Comparison of ENCODE assay signal across 8 cellular contexts in the genomic region with DNA sequence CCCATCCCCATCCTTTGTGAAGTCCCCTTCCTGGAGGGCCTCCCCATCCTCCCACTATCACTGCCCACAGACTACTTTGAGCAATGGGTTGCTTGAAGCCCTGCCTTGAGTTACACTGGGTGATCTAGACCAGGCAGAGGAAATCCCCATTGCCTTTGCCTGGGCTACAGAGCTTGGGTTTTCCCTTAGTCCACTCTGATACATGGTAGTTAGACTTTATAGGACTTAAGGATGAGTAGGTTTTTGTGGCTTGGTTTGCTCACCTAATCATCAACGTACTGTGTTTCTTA. TPM values are rescaled to one million over a fixed set of nuclear protein-coding genes. Genes with fewer than 3 reads are reported as not detected.
DNase-seq lines count a peak whose midpoint lies in the region; ATAC-seq and TF ChIP-seq lines count a peak whose summit lies in the region.

No MANE protein-coding gene starts in this region.

- H3K4me3 Mint-ChIP-seq in activated B cell treated with CpG ODN at 0.5 μM for 24 hours, result peak overlapping the region; percentile 71

- H3K27ac Mint-ChIP-seq in activated B cell treated with CpG ODN at 0.5 μM for 24 hours, result peak overlapping the region; percentile 90

- POLR2A ChIA-PET in activated B cell treated with CpG ODN at 0.5 μM for 24 hours (lab: Charles Lee), result interaction anchor here (0.6 to 4.2 kb wide), 10 partner anchors 10 to 96 kb away, joined by 4 to 41 read pairs (median 7); partner anchors contain the start of gene TMEM131L

- CTCF ChIA-PET in activated B cell treated with CpG ODN at 0.5 μM for 24 hours (lab: Charles Lee), result interaction anchor here (1.1 to 2.4 kb wide), 6 partner anchors 13 to 121 kb away, joined by 3 to 8 read pairs (median 6); partner anchors contain the start of gene TMEM131L

- no peaks in the 10 kb centered on the region for H3K27me3 Mint-ChIP-seq in activated B cell treated with CpG ODN at 0.5 μM for 24 hours

- no peak overlapping the region for H3K4me3 ChIP-seq in gastrocnemius medialis

- no peaks in the 10 kb centered on the region for H3K9me3 ChIP-seq in gastrocnemius medialis

- H3K27ac ChIP-seq in gastrocnemius medialis, result peak overlapping the region in 3 of 4 donors; percentile 40 to 76 (median 63)

- peak; percentile 59 for ATAC-seq in GM18520 (IDR thresholded peaks at IDR 0.05; ENCODE audit: unreplicated experiment)
- peak; percentile 51 for ATAC-seq in HG02852 (IDR thresholded peaks at IDR 0.05; ENCODE audit: unreplicated experiment)
- peak; percentile 56 for ATAC-seq in activated B cell treated with CpG ODN at 0.5 μM for 24 hours (ENCODE audit: low read depth)
- no peak for ATAC-seq in gastrocnemius medialis

- no peak for TF ChIP-seq POLR2A in gastrocnemius medialis (IDR thresholded peaks at IDR 0.05)

- peaks cover 99% of the 10 kb centered on the region for H3K4me1 Mint-ChIP-seq in activated B cell treated with CpG ODN at 0.5 μM for 24 hours

- H3K4me1 ChIP-seq in gastrocnemius medialis, result peaks cover 48 to 60% of the 10 kb centered on the region in 2 donors

- no peak for DNase-seq in activated B cell treated with CpG ODN at 0.5 μM for 24 hours
- no peak for DNase-seq in gastrocnemius medialis
- no peak for DNase-seq in AG08396 (ENCODE audit: low spot score)
- no peak for DNase-seq in DMS53 treated with DMSO at 0.1 percent for 48 hours (lab: John Stamatoyannopoulos, UW; ENCODE audit: unreplicated experiment)
- no peak for DNase-seq in HCEC 1CT
- DNase-seq in COLO829 (ENCODE audit: low spot score), result no peak

- intact Hi-C loops in activated B cell treated with CpG ODN at 0.5 μM for 24 hours (cut with micrococcal nuclease) (loop anchor here (1.0 to 5.0 kb wide), 5 partner anchors 8 to 300 kb away; no protein-coding TSS in a partner anchor), gastrocnemius medialis (cut with DNase I; ENCODE audit: low total_unique reads) (no loop called here)

- TF ChIP-seq CTCF in activated B cell treated with CpG ODN at 0.5 μM for 24 hours (IDR thresholded peaks at IDR 0.05), result no peak
- no peak for TF ChIP-seq CTCF in gastrocnemius medialis (IDR thresholded peaks at IDR 0.05 in 4 of 5, conservative IDR thresholded peaks at IDR 0.05 in 1 of 5)

- H3K9me3 Mint-ChIP-seq in activated B cell treated with CpG ODN at 0.5 μM for 24 hours, result no peaks in the 10 kb centered on the region

- no peaks in the 10 kb centered on the region for H3K27me3 ChIP-seq in gastrocnemius medialis

- H3K36me3 Mint-ChIP-seq in activated B cell treated with CpG ODN at 0.5 μM for 24 hours (ENCODE audit: low read depth), result peaks cover 54% of the 10 kb centered on the region

- in situ Hi-C loops in gastrocnemius medialis (cut with MboI; ENCODE audit: low sequenced_read_pairs in 4 of 4), result no loop called here

- no peaks in the 10 kb centered on the region for H3K36me3 ChIP-seq in gastrocnemius medialis

RNA-seq across cellular contexts. Expression of gene TMEM131L, which starts 56.6 kb away (rescaled TPM):
- 170 and 193 TPM in 2 replicates for total RNA-seq in activated B cell treated with CpG ODN at 0.5 μM for 24 hours
- 10 to 100 TPM in 1 of 4 donors, 1 to 10 TPM in 3; 4.6 to 21.4 (median 9.5) TPM for total RNA-seq in gastrocnemius medialis

Comparison
In these comparisons a context has a peak if more than half of its experiments do, and no peak if none do; other contexts are left out.
1. ATAC-seq: peak in GM18520 (single experiment), HG02852 (single experiment) and activated B cell treated with CpG ODN at 0.5 μM for 24 hours (single experiment); none in gastrocnemius medialis (0 of 2).